Comparison of ENCODE assay signal across 21 cellular contexts in the genomic region with DNA sequence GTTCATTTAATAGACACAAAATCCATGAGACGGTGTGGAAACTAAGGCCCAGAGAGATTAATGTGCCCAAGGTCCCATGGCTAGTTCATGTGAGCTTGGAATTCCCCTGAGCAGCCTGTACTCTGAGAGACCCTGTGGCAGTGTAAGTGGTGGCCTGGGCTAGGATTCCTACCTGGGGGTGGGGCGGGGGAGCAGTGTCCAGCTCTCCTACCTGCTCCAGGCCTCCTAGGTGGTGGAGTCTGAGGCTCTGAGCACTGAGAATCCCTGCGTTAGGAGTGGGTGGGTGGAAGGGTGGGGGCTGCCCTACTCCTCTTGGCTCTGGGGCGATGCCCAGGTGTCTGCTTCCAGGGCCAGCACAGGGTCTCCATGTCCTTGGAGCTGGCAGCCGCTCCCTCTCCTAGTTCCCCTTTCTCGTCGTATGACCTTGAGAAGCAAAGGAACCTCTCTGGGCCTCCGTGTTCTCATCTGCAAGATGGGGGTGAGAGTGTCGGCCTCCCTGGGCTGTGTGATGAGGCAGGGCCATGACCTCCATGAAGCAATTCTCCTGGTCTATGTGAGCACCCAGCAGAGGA. TPM values are rescaled to one million over a fixed set of nuclear protein-coding genes. Genes with fewer than 3 reads are reported as not detected.
DNase-seq lines count a peak whose midpoint lies in the region; ATAC-seq and TF ChIP-seq lines count a peak whose summit lies in the region.
"Had no signal": no experiment of that assay in that cellular context is flagged by ENCODE, and none has a peak within 500 bp of the region (broad histone marks: within the 10 kb centered on the region; RNA-seq: fewer than 3 reads in every experiment).

No MANE protein-coding gene starts in this region.

- no peak overlapping the region for H3K4me3 ChIP-seq in KMS-11 (IDR thresholded peaks at IDR 0.05; ENCODE audit: insufficient read depth, low read depth, low read length)
- H3K4me3 ChIP-seq: colonic mucosa, pancreas had no signal

- no peaks in the 10 kb centered on the region for H3K27me3 ChIP-seq in KMS-11 (ENCODE audit: insufficient read depth, low read depth)
- H3K27me3 ChIP-seq: colonic mucosa, pancreas had no signal

- CTCF ChIA-PET in activated naive CD4-positive, alpha-beta T cell treated with anti-CD3 and anti-CD28 coated beads for 36 hours (lab: Charles Lee), result interaction anchor here (1.4 to 2.7 kb wide), 2 partner anchors 10 to 22 kb away, joined by 3 to 22 read pairs; no protein-coding TSS in a partner anchor

- TF ChIP-seq POLR2A in GM18505 (IDR thresholded peaks at IDR 0.05; ENCODE audit: borderline replicate concordance, extremely low read depth, insufficient read depth, insufficient read length), result no peak

- H3K27me3 Mint-ChIP-seq in glutamatergic neuron (ENCODE audit: unreplicated experiment), result peaks cover 13% of the 10 kb centered on the region
- no peaks in the 10 kb centered on the region for H3K27me3 Mint-ChIP-seq in activated naive CD4-positive, alpha-beta T cell treated with anti-CD3 and anti-CD28 coated beads for 36 hours (ENCODE audit: low read depth)
- H3K27me3 Mint-ChIP-seq: stimulated activated naive CD8-positive, alpha-beta T cell treated with anti-CD3 and anti-CD28 coated beads, Interleukin-15, amount 100 ng/mL, for 72 hours had no signal

- no peaks in the 10 kb centered on the region for H3K36me3 ChIP-seq in KMS-11 (ENCODE audit: insufficient read depth)
- H3K36me3 ChIP-seq: colonic mucosa, pancreas had no signal

- ATAC-seq in GM19351 (IDR thresholded peaks at IDR 0.05; ENCODE audit: unreplicated experiment) (peak; percentile 6), GM18505 (IDR thresholded peaks at IDR 0.05; ENCODE audit: unreplicated experiment) (no peak)

- H3K4me1 Mint-ChIP-seq in glutamatergic neuron (ENCODE audit: low read depth, unreplicated experiment), result peaks cover 23% of the 10 kb centered on the region
- peaks cover 10% of the 10 kb centered on the region for H3K4me1 Mint-ChIP-seq in activated naive CD4-positive, alpha-beta T cell treated with anti-CD3 and anti-CD28 coated beads for 36 hours (ENCODE audit: low read depth)

- no peak for TF ChIP-seq CTCF in KMS-11 (conservative IDR thresholded peaks at IDR 0.05; ENCODE audit: low read depth, low read length)
- TF ChIP-seq CTCF in glutamatergic neuron (IDR thresholded peaks at IDR 0.05; ENCODE audit: partially characterized antibody, unreplicated experiment), result no peak

- H3K27ac Mint-ChIP-seq in glutamatergic neuron (ENCODE audit: unreplicated experiment), result peak overlapping the region; percentile 96
- no peak overlapping the region for H3K27ac Mint-ChIP-seq in activated naive CD4-positive, alpha-beta T cell treated with anti-CD3 and anti-CD28 coated beads for 36 hours
- H3K27ac Mint-ChIP-seq: stimulated activated naive CD8-positive, alpha-beta T cell treated with anti-CD3 and anti-CD28 coated beads, Interleukin-15, amount 100 ng/mL, for 72 hours had no signal

- no peaks in the 10 kb centered on the region for H3K79me2 ChIP-seq in KMS-11 (ENCODE audit: insufficient read depth, low read depth)

- DNase-seq in glutamatergic neuron (no peak), posterior vena cava (ENCODE audit: low spot score) (peak; percentile 62), caudate nucleus (lab: John Stamatoyannopoulos, UW) (no peak), GOT3 (lab: John Stamatoyannopoulos, UW) (no peak)
- DNase-seq in activated naive CD4-positive, alpha-beta T cell treated with anti-CD3 and anti-CD28 coated beads for 36 hours, result no peak
- DNase-seq: activated gamma-delta T cell; NCI-H2029; stimulated activated CD4-positive, alpha-beta T cell treated with anti-CD3 and anti-CD28 coated beads, Interleukin-12 subunit alpha, Interleukin-12 subunit beta, amount 100 ng/mL, for 4 hours had no signal

- no peak overlapping the region for H3K4me2 ChIP-seq in KMS-11

- peaks cover 14% of the 10 kb centered on the region for H3K9me3 Mint-ChIP-seq in glutamatergic neuron (ENCODE audit: unreplicated experiment)
- no peaks in the 10 kb centered on the region for H3K9me3 Mint-ChIP-seq in activated naive CD4-positive, alpha-beta T cell treated with anti-CD3 and anti-CD28 coated beads for 36 hours
- H3K9me3 Mint-ChIP-seq: stimulated activated naive CD8-positive, alpha-beta T cell treated with anti-CD3 and anti-CD28 coated beads, Interleukin-15, amount 100 ng/mL, for 72 hours had no signal

- peaks cover 7% of the 10 kb centered on the region for H3K4me1 ChIP-seq in KMS-11 (ENCODE audit: low read depth, poor library complexity, severe bottlenecking)
- H3K4me1 ChIP-seq: colonic mucosa, pancreas had no signal

- H4K20me1 ChIP-seq in KMS-11 (ENCODE audit: insufficient read depth), result no peaks in the 10 kb centered on the region

- intact Hi-C loops in posterior vena cava (cut with DNase I), result no loop called here
- intact Hi-C loops in activated naive CD4-positive, alpha-beta T cell treated with anti-CD3 and anti-CD28 coated beads for 36 hours (cut with micrococcal nuclease), result loop anchor here (1.0 kb wide), 1 partner anchor 22 kb away; no protein-coding TSS in a partner anchor

- H3K27ac ChIP-seq in KMS-11 (no peak overlapping the region), caudate nucleus (ENCODE audit: low read depth, low read length) (no peak overlapping the region)
- H3K27ac ChIP-seq: colonic mucosa, pancreas, VCaP had no signal

- H3K4me3 Mint-ChIP-seq in glutamatergic neuron (ENCODE audit: unreplicated experiment), result peak overlapping the region; percentile 89
- H3K4me3 Mint-ChIP-seq in activated naive CD4-positive, alpha-beta T cell treated with anti-CD3 and anti-CD28 coated beads for 36 hours, result no peak overlapping the region
- H3K4me3 Mint-ChIP-seq: stimulated activated naive CD8-positive, alpha-beta T cell treated with anti-CD3 and anti-CD28 coated beads, Interleukin-15, amount 100 ng/mL, for 72 hours had no signal

- H3K36me3 Mint-ChIP-seq in glutamatergic neuron (ENCODE audit: unreplicated experiment), result no peaks in the 10 kb centered on the region
- H3K36me3 Mint-ChIP-seq in activated naive CD4-positive, alpha-beta T cell treated with anti-CD3 and anti-CD28 coated beads for 36 hours (ENCODE audit: low read depth), result no peaks in the 10 kb centered on the region

- peak overlapping the region; percentile 84 for H2AFZ ChIP-seq in KMS-11 (ENCODE audit: low read depth)

- no peak overlapping the region; the same call in 1 of the 2 replicates for H3K9ac ChIP-seq in KMS-11

RNA-seq across cellular contexts. Expression of gene SNCG, which starts 2.5 kb away (rescaled TPM):
- total RNA-seq in glutamatergic neuron (ENCODE audit: unreplicated experiment), result 431 TPM
- 10 to 100 TPM; 55.9 to 61.1 TPM for total RNA-seq in posterior vena cava
- total RNA-seq in activated naive CD4-positive, alpha-beta T cell treated with anti-CD3 and anti-CD28 coated beads for 36 hours, result 1 to 10 TPM in 1 of 2 experiments, under 1 TPM in 1; 0.72 to 1.2 TPM
- total RNA-seq: activated CD8-positive, alpha-beta memory T cell treated with anti-CD3 and anti-CD28 coated beads for 36 hours; kidney epithelial cell had no signal

RNA-seq across cellular contexts. Expression of gene MMRN2, which starts 3.5 kb away (rescaled TPM):
- total RNA-seq in glutamatergic neuron (ENCODE audit: unreplicated experiment), result 5.4 TPM
- 10 to 100 TPM; 46.6 to 57.0 TPM for total RNA-seq in posterior vena cava
- not detected for total RNA-seq in activated naive CD4-positive, alpha-beta T cell treated with anti-CD3 and anti-CD28 coated beads for 36 hours
- total RNA-seq: activated CD8-positive, alpha-beta memory T cell treated with anti-CD3 and anti-CD28 coated beads for 36 hours had no signal

RNA-seq across cellular contexts. Expression of gene ADIRF, which starts 7.3 kb away (rescaled TPM):
- total RNA-seq in glutamatergic neuron (ENCODE audit: unreplicated experiment) (not detected), posterior vena cava (100 to 1,000 TPM; 188 to 212 TPM)
- not detected for total RNA-seq in activated naive CD4-positive, alpha-beta T cell treated with anti-CD3 and anti-CD28 coated beads for 36 hours
- total RNA-seq: activated CD8-positive, alpha-beta memory T cell treated with anti-CD3 and anti-CD28 coated beads for 36 hours; astrocyte; G401; kidney epithelial cell had no signal

RNA-seq across cellular contexts. Expression of gene FAM25A, which starts 59.1 kb away (rescaled TPM):
- total RNA-seq in glutamatergic neuron (ENCODE audit: unreplicated experiment), result not detected
- not detected for total RNA-seq in posterior vena cava
- not detected for total RNA-seq in activated naive CD4-positive, alpha-beta T cell treated with anti-CD3 and anti-CD28 coated beads for 36 hours
- total RNA-seq: activated CD8-positive, alpha-beta memory T cell treated with anti-CD3 and anti-CD28 coated beads for 36 hours; astrocyte; colonic mucosa; epithelial cell of proximal tubule; G401; HT-29; kidney epithelial cell; pancreas had no signal

Comparison
In these comparisons a context has a peak if more than half of its experiments do, and no peak if none do; other contexts are left out.
1. RNA of gene SNCG, which starts 2.5 kb away (total RNA-seq): 431 TPM in glutamatergic neuron (single experiment) and 55.9 to 61.1 TPM in posterior vena cava; 0.72 to 1.2 TPM in activated naive CD4-positive, alpha-beta T cell treated with anti-CD3 and anti-CD28 coated beads for 36 hours; every median in the first group is over 10 times any median in the second.
2. RNA of gene ADIRF, which starts 7.3 kb away (total RNA-seq): 188 to 212 TPM in posterior vena cava; not detected in glutamatergic neuron (single experiment) and not detected in activated naive CD4-positive, alpha-beta T cell treated with anti-CD3 and anti-CD28 coated beads for 36 hours; every median in the first group is over 100 times any median in the second.